Comparison of ENCODE assay signal across 1 cellular context in the genomic region with DNA sequence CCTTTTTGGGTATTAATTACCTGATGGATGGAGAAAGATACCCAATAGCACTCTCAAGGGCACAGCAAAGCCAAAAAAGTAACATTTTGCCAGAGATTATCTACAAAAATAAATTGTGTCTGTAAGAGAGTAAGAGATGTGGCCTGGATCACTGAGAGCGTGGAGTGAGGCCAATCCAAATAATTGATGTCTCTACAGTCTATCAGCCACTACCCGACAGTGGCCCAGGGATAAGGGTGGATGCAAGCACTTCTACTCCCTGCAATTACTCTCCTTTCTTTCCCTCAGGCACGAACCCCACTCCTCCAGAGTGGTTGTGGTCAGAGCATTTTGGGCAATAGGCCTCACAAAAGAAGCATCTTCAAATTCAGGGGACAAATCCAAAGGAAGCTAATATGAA.
TF ChIP-seq lines count a peak whose summit lies in the region.

No MANE protein-coding gene starts in this region.

TF ChIP-seq in GM23338, 12 proteins besides CTCF, POLR2A, EP300 and RAD21 (continued from another document):
- TF ChIP-seq, protein P1, sequence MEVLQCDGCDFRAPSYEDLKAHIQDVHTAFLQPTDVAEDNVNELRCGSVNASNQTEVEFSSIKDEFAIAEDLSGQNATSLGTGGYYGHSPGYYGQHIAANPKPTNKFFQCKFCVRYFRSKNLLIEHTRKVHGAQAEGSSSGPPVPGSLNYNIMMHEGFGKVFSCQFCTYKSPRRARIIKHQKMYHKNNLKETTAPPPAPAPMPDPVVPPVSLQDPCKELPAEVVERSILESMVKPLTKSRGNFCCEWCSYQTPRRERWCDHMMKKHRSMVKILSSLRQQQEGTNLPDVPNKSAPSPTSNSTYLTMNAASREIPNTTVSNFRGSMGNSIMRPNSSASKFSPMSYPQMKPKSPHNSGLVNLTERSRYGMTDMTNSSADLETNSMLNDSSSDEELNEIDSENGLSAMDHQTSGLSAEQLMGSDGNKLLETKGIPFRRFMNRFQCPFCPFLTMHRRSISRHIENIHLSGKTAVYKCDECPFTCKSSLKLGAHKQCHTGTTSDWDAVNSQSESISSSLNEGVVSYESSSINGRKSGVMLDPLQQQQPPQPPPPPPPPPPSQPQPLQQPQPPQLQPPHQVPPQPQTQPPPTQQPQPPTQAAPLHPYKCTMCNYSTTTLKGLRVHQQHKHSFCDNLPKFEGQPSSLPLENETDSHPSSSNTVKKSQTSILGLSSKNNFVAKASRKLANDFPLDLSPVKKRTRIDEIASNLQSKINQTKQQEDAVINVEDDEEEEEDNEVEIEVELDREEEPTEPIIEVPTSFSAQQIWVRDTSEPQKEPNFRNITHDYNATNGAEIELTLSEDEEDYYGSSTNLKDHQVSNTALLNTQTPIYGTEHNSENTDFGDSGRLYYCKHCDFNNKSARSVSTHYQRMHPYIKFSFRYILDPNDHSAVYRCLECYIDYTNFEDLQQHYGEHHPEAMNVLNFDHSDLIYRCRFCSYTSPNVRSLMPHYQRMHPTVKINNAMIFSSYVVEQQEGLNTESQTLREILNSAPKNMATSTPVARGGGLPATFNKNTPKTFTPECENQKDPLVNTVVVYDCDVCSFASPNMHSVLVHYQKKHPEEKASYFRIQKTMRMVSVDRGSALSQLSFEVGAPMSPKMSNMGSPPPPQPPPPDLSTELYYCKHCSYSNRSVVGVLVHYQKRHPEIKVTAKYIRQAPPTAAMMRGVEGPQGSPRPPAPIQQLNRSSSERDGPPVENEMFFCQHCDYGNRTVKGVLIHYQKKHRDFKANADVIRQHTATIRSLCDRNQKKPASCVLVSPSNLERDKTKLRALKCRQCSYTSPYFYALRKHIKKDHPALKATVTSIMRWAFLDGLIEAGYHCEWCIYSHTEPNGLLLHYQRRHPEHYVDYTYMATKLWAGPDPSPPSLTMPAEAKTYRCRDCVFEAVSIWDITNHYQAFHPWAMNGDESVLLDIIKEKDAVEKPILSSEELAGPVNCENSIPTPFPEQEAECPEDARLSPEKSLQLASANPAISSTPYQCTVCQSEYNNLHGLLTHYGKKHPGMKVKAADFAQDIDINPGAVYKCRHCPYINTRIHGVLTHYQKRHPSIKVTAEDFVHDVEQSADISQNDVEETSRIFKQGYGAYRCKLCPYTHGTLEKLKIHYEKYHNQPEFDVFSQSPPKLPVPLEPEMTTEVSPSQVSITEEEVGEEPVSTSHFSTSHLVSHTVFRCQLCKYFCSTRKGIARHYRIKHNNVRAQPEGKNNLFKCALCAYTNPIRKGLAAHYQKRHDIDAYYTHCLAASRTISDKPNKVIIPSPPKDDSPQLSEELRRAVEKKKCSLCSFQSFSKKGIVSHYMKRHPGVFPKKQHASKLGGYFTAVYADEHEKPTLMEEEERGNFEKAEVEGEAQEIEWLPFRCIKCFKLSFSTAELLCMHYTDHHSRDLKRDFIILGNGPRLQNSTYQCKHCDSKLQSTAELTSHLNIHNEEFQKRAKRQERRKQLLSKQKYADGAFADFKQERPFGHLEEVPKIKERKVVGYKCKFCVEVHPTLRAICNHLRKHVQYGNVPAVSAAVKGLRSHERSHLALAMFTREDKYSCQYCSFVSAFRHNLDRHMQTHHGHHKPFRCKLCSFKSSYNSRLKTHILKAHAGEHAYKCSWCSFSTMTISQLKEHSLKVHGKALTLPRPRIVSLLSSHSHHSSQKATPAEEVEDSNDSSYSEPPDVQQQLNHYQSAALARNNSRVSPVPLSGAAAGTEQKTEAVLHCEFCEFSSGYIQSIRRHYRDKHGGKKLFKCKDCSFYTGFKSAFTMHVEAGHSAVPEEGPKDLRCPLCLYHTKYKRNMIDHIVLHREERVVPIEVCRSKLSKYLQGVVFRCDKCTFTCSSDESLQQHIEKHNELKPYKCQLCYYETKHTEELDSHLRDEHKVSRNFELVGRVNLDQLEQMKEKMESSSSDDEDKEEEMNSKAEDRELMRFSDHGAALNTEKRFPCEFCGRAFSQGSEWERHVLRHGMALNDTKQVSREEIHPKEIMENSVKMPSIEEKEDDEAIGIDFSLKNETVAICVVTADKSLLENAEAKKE (CRISPR knock-in tag; IDR thresholded peaks at IDR 0.05) = no peak
- TF ChIP-seq NANOG (IDR thresholded peaks at IDR 0.05; ENCODE audit: borderline replicate concordance) = no peak
- TF ChIP-seq JUNB (IDR thresholded peaks at IDR 0.05; ENCODE audit: unreplicated experiment) = no peak
- TF ChIP-seq, protein P2, sequence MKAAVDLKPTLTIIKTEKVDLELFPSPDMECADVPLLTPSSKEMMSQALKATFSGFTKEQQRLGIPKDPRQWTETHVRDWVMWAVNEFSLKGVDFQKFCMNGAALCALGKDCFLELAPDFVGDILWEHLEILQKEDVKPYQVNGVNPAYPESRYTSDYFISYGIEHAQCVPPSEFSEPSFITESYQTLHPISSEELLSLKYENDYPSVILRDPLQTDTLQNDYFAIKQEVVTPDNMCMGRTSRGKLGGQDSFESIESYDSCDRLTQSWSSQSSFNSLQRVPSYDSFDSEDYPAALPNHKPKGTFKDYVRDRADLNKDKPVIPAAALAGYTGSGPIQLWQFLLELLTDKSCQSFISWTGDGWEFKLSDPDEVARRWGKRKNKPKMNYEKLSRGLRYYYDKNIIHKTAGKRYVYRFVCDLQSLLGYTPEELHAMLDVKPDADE (IDR thresholded peaks at IDR 0.05) = no peak
